ENCODE assay signal across 10 cellular contexts in the genomic region with DNA sequence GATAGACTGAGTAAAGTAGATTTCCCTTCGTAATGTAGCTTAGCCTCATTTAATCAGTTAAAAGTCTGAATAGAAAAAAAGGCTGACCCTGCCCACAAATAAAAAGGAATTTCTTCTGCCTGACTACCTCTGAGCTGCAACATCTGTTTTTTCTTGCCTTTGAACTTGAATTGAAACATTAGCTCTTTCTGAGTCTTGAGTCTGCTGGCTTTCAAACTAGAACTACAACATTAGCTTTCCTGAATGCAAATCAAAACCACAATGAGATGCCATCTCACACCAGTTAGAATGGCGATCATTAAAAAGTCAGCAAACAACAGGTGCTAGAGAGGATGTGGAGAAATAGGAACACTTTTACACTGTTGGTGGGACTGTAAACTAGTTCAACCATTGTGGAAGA. TPM values are rescaled to one million over a fixed set of nuclear protein-coding genes. Genes with fewer than 3 reads are reported as not detected.
"Had no signal": no experiment of that assay in that cellular context is flagged by ENCODE, and none has a peak within 500 bp of the region (broad histone marks: within the 10 kb centered on the region; RNA-seq: fewer than 3 reads in every experiment).

No MANE protein-coding gene starts in this region.

RNA-seq across cellular contexts. Expression of a gene that starts 19.9 kb away (rescaled TPM):
- total RNA-seq: activated CD4-positive, alpha-beta T cell treated with anti-CD3 and anti-CD28 coated beads, Interleukin-2, amount 10 ng/mL, durations not matched to agents 7 days and 5 days; activated CD8-positive, alpha-beta T cell treated with anti-CD3 and anti-CD28 coated beads for 36 hours; dermis blood vessel endothelial cell; fibroblast of lung; heart right ventricle; left cardiac atrium; lower leg skin; mononuclear cell; pulmonary artery endothelial cell; ureter had no signal
